In the genomic region with DNA sequence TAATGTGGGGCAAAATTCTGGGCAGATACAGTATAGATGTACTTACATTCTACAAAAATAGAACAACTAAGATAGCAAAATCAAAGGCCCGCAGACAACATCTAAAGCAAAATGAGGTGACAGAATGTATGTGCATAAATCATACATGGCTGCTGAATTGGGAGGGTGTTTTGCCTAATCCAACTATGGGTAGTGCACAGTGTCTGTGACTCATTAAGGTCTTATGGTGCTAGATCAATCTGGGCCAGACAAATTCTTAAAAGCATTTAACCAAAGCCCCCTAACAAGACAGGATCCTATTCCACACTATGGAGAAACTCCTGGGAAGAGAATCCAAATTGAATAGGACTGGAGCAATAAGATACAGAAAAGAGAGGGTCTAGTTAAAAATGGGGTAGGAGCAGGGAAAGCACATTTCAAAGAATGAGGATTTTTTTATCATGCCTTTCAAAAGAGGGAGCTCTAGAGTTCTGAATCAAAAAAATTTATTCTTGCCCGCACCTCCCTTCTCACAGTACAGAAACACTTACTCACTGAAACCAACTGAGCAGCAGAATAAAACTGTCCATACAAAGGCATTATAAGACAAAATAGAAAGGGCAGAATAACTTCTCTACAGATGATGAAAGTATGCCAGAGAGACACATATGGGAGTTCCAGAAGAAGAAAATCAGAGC, we compare ENCODE assay signal across 12 cellular contexts.
DNase-seq lines count a peak whose midpoint lies in the region; ATAC-seq, FAIRE-seq and TF ChIP-seq lines count a peak whose summit lies in the region.
"Had no signal": no experiment of that assay in that cellular context is flagged by ENCODE, and none has a peak within 500 bp of the region (broad histone marks: within the 10 kb centered on the region; RNA-seq: fewer than 3 reads in every experiment).

No MANE protein-coding gene starts in this region.

- no peak overlapping the region for H2BK5ac ChIP-seq in H1 (ENCODE audit: low read depth, low read length)

- no peak for TF ChIP-seq CTCF in H1 (IDR thresholded peaks at IDR 0.05; ENCODE audit: control extremely low read depth in 1 of 3, insufficient read depth in 1 of 3, low read depth in 1 of 3, low read length in 3 of 3)
- TF ChIP-seq CTCF in endothelial cell (IDR thresholded peaks at IDR 0.05; ENCODE audit: unreplicated experiment): no peak

- H3K27ac ChIP-seq in H1 (ENCODE audit: low read depth, low read length): no peak overlapping the region
- H3K27ac ChIP-seq: BLaER1 treated with 17β-estradiol and CSF1 and Interleukin-3, amounts not matched to agents 10 nM and 100 nM had no signal

- H3K4me1 ChIP-seq in H1 (replicated peaks in 1 of 4; ENCODE audit: control insufficient read depth in 3 of 4, insufficient read depth in 4 of 4, low read length in 3 of 4): no peaks in the 10 kb centered on the region

- H3K18ac ChIP-seq in H1 (ENCODE audit: extremely low read depth, low read length): no peak overlapping the region

- peaks cover 0 to 1% of the 10 kb centered on the region in 2 experiments for H4K20me1 ChIP-seq in H1 (replicated peaks in 1 of 2; ENCODE audit: control insufficient read depth in 1 of 2, insufficient read depth in 2 of 2, low read length in 2 of 2)
- H4K20me1 ChIP-seq: BLaER1 treated with 17β-estradiol and CSF1 and Interleukin-3, amounts not matched to agents 10 nM and 100 nM had no signal

- H3K23ac ChIP-seq in H1 (ENCODE audit: insufficient read length): no peak overlapping the region

- H3K27ac Mint-ChIP-seq in activated CD4-positive, alpha-beta T cell treated with anti-CD3 and anti-CD28 coated beads for 36 hours: no peak overlapping the region
- no peak overlapping the region for H3K27ac Mint-ChIP-seq in endothelial cell (ENCODE audit: unreplicated experiment)
- H3K27ac Mint-ChIP-seq: activated naive CD4-positive, alpha-beta T cell treated with anti-CD3 and anti-CD28 coated beads, Interleukin-2, amount 10 ng/mL, durations not matched to agents 7 days and 5 days had no signal

- ATAC-seq in activated CD4-positive, alpha-beta T cell treated with anti-CD3 and anti-CD28 coated beads for 36 hours: peak; percentile 81
- peak; percentile 49 for ATAC-seq in stimulated activated naive CD8-positive, alpha-beta T cell treated with anti-CD3 and anti-CD28 coated beads, Interleukin-15, Interleukin-2, amounts not matched to agents 100 U/mL and 50 U/mL, for 24 hours
- ATAC-seq in HG03354 (IDR thresholded peaks at IDR 0.05; ENCODE audit: poor library complexity, severe bottlenecking, unreplicated experiment): no peak

- H4K5ac ChIP-seq in H1 (ENCODE audit: insufficient read length, low read depth, low read length): no peak overlapping the region

- H3K79me1 ChIP-seq in H1 (ENCODE audit: low read depth, low read length): no peaks in the 10 kb centered on the region

- no peak overlapping the region for H2BK15ac ChIP-seq in H1 (ENCODE audit: low read length)

- no peak overlapping the region for H3K4ac ChIP-seq in H1 (replicated peaks; ENCODE audit: insufficient read length, low read depth, low read length)

- H3K4me1 Mint-ChIP-seq in activated CD4-positive, alpha-beta T cell treated with anti-CD3 and anti-CD28 coated beads for 36 hours: peaks cover 7% of the 10 kb centered on the region
- H3K4me1 Mint-ChIP-seq in endothelial cell (ENCODE audit: unreplicated experiment): no peaks in the 10 kb centered on the region

- H4K91ac ChIP-seq in H1 (replicated peaks; ENCODE audit: insufficient read length, low read length): no peak overlapping the region

- H2AFZ ChIP-seq in H1 (ENCODE audit: low read length): no peak overlapping the region

- H3K4me3 Mint-ChIP-seq in activated CD4-positive, alpha-beta T cell treated with anti-CD3 and anti-CD28 coated beads for 36 hours: no peak overlapping the region
- no peak overlapping the region for H3K4me3 Mint-ChIP-seq in endothelial cell (ENCODE audit: unreplicated experiment)
- H3K4me3 Mint-ChIP-seq: activated naive CD4-positive, alpha-beta T cell treated with anti-CD3 and anti-CD28 coated beads, Interleukin-2, amount 10 ng/mL, durations not matched to agents 7 days and 5 days had no signal

- 70% methylated on average over 2 of the region's 2 CpGs; no CpG with 5 or more reads in 1 of the 2 experiments for WGBS in H1 (ENCODE audit: extremely low coverage in 1 of 2, insufficient coverage in 1 of 2, insufficient read length in 1 of 2, insufficient replicate concordance in 2 of 2, low coverage in 1 of 2, low lambda C conversion rate in 2 of 2, missing lambda C conversion rate in 1 of 2), 2 experiments

- H3K23me2 ChIP-seq in H1 (ENCODE audit: low read depth, low read length): no peaks in the 10 kb centered on the region

- peaks cover 0 to 6% of the 10 kb centered on the region in 2 experiments; a peak in 1 of 4 replicates for H3K9me3 ChIP-seq in H1 (ENCODE audit: insufficient read depth in 2 of 2, low read depth in 1 of 2, low read length in 1 of 2)

- TF ChIP-seq RAD21 in H1 (IDR thresholded peaks at IDR 0.05 in 1 of 2, conservative IDR thresholded peaks at IDR 0.05 in 1 of 2; ENCODE audit: low read depth in 2 of 2, low read length in 2 of 2): peak; percentile 15 to 31; a peak in 1 of 4 replicates

- H2BK120ac ChIP-seq in H1 (replicated peaks; ENCODE audit: low read depth, low read length): no peak overlapping the region

- H3K27me3 Mint-ChIP-seq in activated CD4-positive, alpha-beta T cell treated with anti-CD3 and anti-CD28 coated beads for 36 hours: peaks cover 3% of the 10 kb centered on the region
- no peaks in the 10 kb centered on the region for H3K27me3 Mint-ChIP-seq in endothelial cell (ENCODE audit: unreplicated experiment)
- H3K27me3 Mint-ChIP-seq: activated naive CD4-positive, alpha-beta T cell treated with anti-CD3 and anti-CD28 coated beads, Interleukin-2, amount 10 ng/mL, durations not matched to agents 7 days and 5 days had no signal

- POLR2A ChIA-PET in activated CD4-positive, alpha-beta T cell treated with anti-CD3 and anti-CD28 coated beads for 36 hours (lab: Charles Lee): no interaction called here
- POLR2A ChIA-PET in H1 (lab: Charles Lee; ENCODE audit: partially characterized antibody): no interaction called here

- no peak overlapping the region for H3K56ac ChIP-seq in H1 (replicated peaks; ENCODE audit: insufficient read length, low read depth, low read length)

- no peak for DNase-seq in activated CD4-positive, alpha-beta T cell treated with anti-CD3 and anti-CD28 coated beads for 36 hours
- DNase-seq in activated CD4-positive, alpha-beta T cell treated with anti-CD3 and anti-CD28 coated beads, Interleukin-2, amount 50 U/mL, for 48 hours: no peak
- DNase-seq in NOMO-1 treated with DMSO at 0.1 percent for 48 hours (lab: John Stamatoyannopoulos, UW; ENCODE audit: unreplicated experiment): peak; percentile 24
- no peak for DNase-seq in H1 (ENCODE audit: low read depth in 1 of 2, low spot score in 2 of 2)
- DNase-seq in stimulated activated naive CD8-positive, alpha-beta T cell treated with anti-CD3 and anti-CD28 coated beads, Interleukin-15, Interleukin-2, amounts not matched to agents 100 U/mL and 50 U/mL, for 24 hours: no peak
- no peak for DNase-seq in endothelial cell (ENCODE audit: low spot score)
- no peak for DNase-seq in AML-193 (lab: John Stamatoyannopoulos, UW)
- DNase-seq: activated naive CD4-positive, alpha-beta T cell treated with anti-CD3 and anti-CD28 coated beads, Interleukin-2, amount 10 ng/mL, durations not matched to agents 7 days and 5 days; hippocampal formation; NCI-H187 had no signal

- no peak overlapping the region for H3K4me2 ChIP-seq in H1 (ENCODE audit: insufficient read depth in 1 of 2, low read depth in 2 of 2, low read length in 2 of 2)
- H3K4me2 ChIP-seq: BLaER1 treated with 17β-estradiol and CSF1 and Interleukin-3, amounts not matched to agents 10 nM and 100 nM had no signal

- no peak for FAIRE-seq in H1 (lab: Jason Lieb, UNC)

- H3K36me3 Mint-ChIP-seq in activated CD4-positive, alpha-beta T cell treated with anti-CD3 and anti-CD28 coated beads for 36 hours (ENCODE audit: low read depth): peaks cover 2% of the 10 kb centered on the region
- no peaks in the 10 kb centered on the region for H3K36me3 Mint-ChIP-seq in endothelial cell (ENCODE audit: low read depth, unreplicated experiment)

- no peak for TF ChIP-seq EP300 in H1 (IDR thresholded peaks at IDR 0.05; ENCODE audit: borderline replicate concordance in 1 of 2, low read depth in 2 of 2, low read length in 2 of 2)

- H3K9me3 Mint-ChIP-seq in activated CD4-positive, alpha-beta T cell treated with anti-CD3 and anti-CD28 coated beads for 36 hours (ENCODE audit: low read depth): peaks cover 17% of the 10 kb centered on the region
- no peaks in the 10 kb centered on the region for H3K9me3 Mint-ChIP-seq in endothelial cell (ENCODE audit: unreplicated experiment)

- no peak overlapping the region for H2AK5ac ChIP-seq in H1 (ENCODE audit: low read depth, low read length)

- H4K8ac ChIP-seq in H1 (ENCODE audit: extremely low read depth, insufficient read depth, low read length): no peak overlapping the region

- no peaks in the 10 kb centered on the region; a peak in 2 of 8 replicates for H3K36me3 ChIP-seq in H1 (ENCODE audit: control insufficient read depth in 2 of 4, insufficient read depth in 4 of 4, low read length in 3 of 4)
- H3K36me3 ChIP-seq: BLaER1 treated with 17β-estradiol and CSF1 and Interleukin-3, amounts not matched to agents 10 nM and 100 nM had no signal

- no peak for TF ChIP-seq POLR2A in H1 (IDR thresholded peaks at IDR 0.05; ENCODE audit: control extremely low read depth in 1 of 2, low read depth in 2 of 2, low read length in 2 of 2)

- H3K4me3 ChIP-seq in H1 (ENCODE audit: extremely low read depth in 1 of 4, insufficient read depth in 2 of 4, low read depth in 3 of 4, low read length in 4 of 4): no peak overlapping the region
- H3K4me3 ChIP-seq: BLaER1 treated with 17β-estradiol and CSF1 and Interleukin-3, amounts not matched to agents 10 nM and 100 nM had no signal

- no peak overlapping the region for H2BK20ac ChIP-seq in H1 (ENCODE audit: low read length)

- H3K79me2 ChIP-seq in H1 (ENCODE audit: control insufficient read depth in 1 of 2, insufficient read depth in 2 of 2, low read length in 2 of 2): no peaks in the 10 kb centered on the region

- H3K9ac ChIP-seq in H1 (replicated peaks in 1 of 4; ENCODE audit: extremely low read depth in 1 of 4, low read depth in 3 of 4, low read length in 3 of 4): no peak overlapping the region
- H3K9ac ChIP-seq: BLaER1 treated with 17β-estradiol and CSF1 and Interleukin-3, amounts not matched to agents 10 nM and 100 nM had no signal

- no peak overlapping the region for H3K14ac ChIP-seq in H1 (ENCODE audit: insufficient read length)

- no peak overlapping the region for H2BK12ac ChIP-seq in H1 (ENCODE audit: low read depth, low read length)

- intact Hi-C loops in activated CD4-positive, alpha-beta T cell treated with anti-CD3 and anti-CD28 coated beads for 36 hours (cut with DNase I, micrococcal nuclease): loop anchor here in 1 of 2 experiments (1.0 kb wide), 1 partner anchor 151 kb away; no protein-coding TSS in a partner anchor

- CTCF ChIA-PET in activated CD4-positive, alpha-beta T cell treated with anti-CD3 and anti-CD28 coated beads for 36 hours (lab: Charles Lee): interaction anchor here (0.8 to 1.8 kb wide), 4 partner anchors 9 to 96 kb away, joined by 3 to 7 read pairs (median 4); no protein-coding TSS in a partner anchor
- CTCF ChIA-PET in H1 (lab: Charles Lee; ENCODE audit: partially characterized antibody): interaction anchor here (0.8 to 1.6 kb wide), 9 partner anchors 10 to 150 kb away, joined by 3 to 8 read pairs (median 3); no protein-coding TSS in a partner anchor

- H3K27me3 ChIP-seq in H1 (replicated peaks in 1 of 4; ENCODE audit: control insufficient read depth in 3 of 4, extremely low read depth in 1 of 4, insufficient read depth in 3 of 4, low read length in 3 of 4): no peaks in the 10 kb centered on the region
- H3K27me3 ChIP-seq: BLaER1 treated with 17β-estradiol and CSF1 and Interleukin-3, amounts not matched to agents 10 nM and 100 nM had no signal
